16 cellular contexts compared by ENCODE assay signal in genomic region chr9:93697352-93698139, GRCh38.
DNase-seq lines count a peak whose midpoint lies in the region.
"Had no signal": no experiment of that assay in that cellular context is flagged by ENCODE, and none has a peak within 500 bp of the region (broad histone marks: within the 10 kb centered on the region; RNA-seq: fewer than 3 reads in every experiment).

No MANE protein-coding gene starts in this region.

- intact Hi-C loops in posterior vena cava (cut with DNase I): no loop called here

- DNase-seq in DMS79 treated with DMSO at 0.1 percent for 48 hours (lab: John Stamatoyannopoulos, UW) (peak; percentile 87), NCI-H187 (lab: John Stamatoyannopoulos, UW) (peak; percentile 72 to 87), NCI-H748 treated with DMSO at 0.1 percent for 48 hours (lab: John Stamatoyannopoulos, UW) (peak; percentile 99), posterior vena cava (ENCODE audit: low spot score) (peak; percentile 69), NCI-H526 treated with DMSO at 0.1 percent for 48 hours (lab: John Stamatoyannopoulos, UW) (no peak), MV-4-11 (lab: John Stamatoyannopoulos, UW) (no peak)
- DNase-seq in effector CD8-positive, alpha-beta T cell (lab: John Stamatoyannopoulos, UW): no peak
- DNase-seq: activated CD4-positive, alpha-beta T cell treated with anti-CD3 and anti-CD28 coated beads, Interleukin-2, amount 50 U/mL, for 48 hours; activated naive CD8-positive, alpha-beta T cell treated with anti-CD3 and anti-CD28 coated beads, Interleukin-2, amount 50 U/mL, for 24 hours; activated T-cell treated with anti-CD3 and anti-CD28 coated beads, Interleukin-2, amount 50 U/mL, for 72 hours; AML-193; effector memory CD4-positive, alpha-beta T cell; hippocampal formation; midbrain; stimulated activated CD4-positive, alpha-beta T cell treated with anti-CD3 and anti-CD28 coated beads, Interleukin-2, amount 100 ng/mL, for 24 hours; substantia nigra had no signal

Comparison
In these comparisons a context has a peak if more than half of its experiments do, and no peak if none do; other contexts are left out.
1. DNase-seq: peak in DMS79 treated with DMSO at 0.1 percent for 48 hours (single experiment), NCI-H187 (2 of 2), NCI-H748 treated with DMSO at 0.1 percent for 48 hours (single experiment) and posterior vena cava (single experiment); none in NCI-H526 treated with DMSO at 0.1 percent for 48 hours (single experiment), MV-4-11 (single experiment) and effector CD8-positive, alpha-beta T cell (single experiment).